In the genomic region with DNA sequence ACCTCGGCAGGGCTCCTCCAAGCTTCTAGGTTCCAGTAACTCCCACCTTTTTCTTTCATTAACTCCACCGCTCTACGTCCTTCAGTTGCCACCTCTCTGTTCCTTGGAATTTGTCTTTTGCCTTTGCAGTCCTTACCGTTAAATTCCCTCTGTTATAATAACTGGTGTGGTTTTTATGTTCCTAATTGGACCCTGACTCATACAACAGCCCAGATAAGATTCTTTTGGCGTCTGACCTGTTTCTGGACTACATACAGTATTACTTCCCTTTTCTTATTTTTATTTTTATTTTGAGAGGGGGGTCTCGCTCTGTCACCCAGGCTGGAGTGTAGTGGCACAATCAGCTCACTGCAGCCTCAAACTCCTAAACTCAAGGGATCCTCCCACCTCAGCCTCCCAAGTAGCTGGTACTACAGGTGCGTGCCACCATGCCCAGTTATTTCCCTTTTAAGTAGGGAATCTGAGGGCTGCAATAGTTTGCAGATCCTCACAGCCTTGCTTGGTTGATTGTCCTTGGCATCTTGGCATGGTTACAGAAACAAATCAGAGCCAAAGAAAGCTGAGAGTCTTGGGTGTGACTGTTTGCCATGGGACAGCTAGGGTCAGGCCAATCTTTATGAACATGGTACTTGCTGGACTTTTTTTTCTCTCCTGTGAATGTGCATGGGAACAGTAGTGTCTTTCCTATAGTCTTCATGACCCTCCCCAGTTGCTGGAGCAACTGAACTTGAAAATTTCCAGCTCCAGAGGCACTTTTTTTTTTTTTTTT, we compare ENCODE assay signal across 15 cellular contexts. TPM values are rescaled to one million over a fixed set of nuclear protein-coding genes. Genes with fewer than 3 reads are reported as not detected.
A peak's percentile ranks its signal among the peaks of the same experiment; 100 is the strongest.
DNase-seq lines count a peak whose midpoint lies in the region; ATAC-seq, FAIRE-seq and TF ChIP-seq lines count a peak whose summit lies in the region.
"Had no signal": no experiment of that assay in that cellular context is flagged by ENCODE, and none has a peak within 500 bp of the region (broad histone marks: within the 10 kb centered on the region; RNA-seq: fewer than 3 reads in every experiment).

No MANE protein-coding gene starts in this region.

- no peaks in the 10 kb centered on the region for H3K27me3 ChIP-seq in H9 (ENCODE audit: insufficient read depth, low read length)
- no peaks in the 10 kb centered on the region for H3K27me3 ChIP-seq in duodenal mucosa (ENCODE audit: control insufficient read depth in 1 of 2, insufficient read depth in 2 of 2, low read length in 2 of 2)
- no peaks in the 10 kb centered on the region for H3K27me3 ChIP-seq in small intestine (ENCODE audit: control insufficient read depth in 2 of 2, insufficient read depth in 2 of 2, low read length in 2 of 2)

- no peaks in the 10 kb centered on the region for H3K36me3 Mint-ChIP-seq in H9 (ENCODE audit: insufficient read depth in 1 of 3, low read depth in 3 of 3)

- no peak overlapping the region for H3K18ac ChIP-seq in H9 (ENCODE audit: insufficient read length, low read depth, low read length)

- H3K23me2 ChIP-seq in H9 (ENCODE audit: insufficient read length, low read depth, low read length, poor library complexity, severe bottlenecking): no peaks in the 10 kb centered on the region

- FAIRE-seq in small intestine (lab: Jason Lieb, UNC): no peak
- FAIRE-seq: endometrium had no signal

- no peak overlapping the region for H3K9ac ChIP-seq in H9 (ENCODE audit: extremely low read depth, insufficient read length, low read length)
- no peak overlapping the region for H3K9ac ChIP-seq in duodenal mucosa (ENCODE audit: low read depth in 1 of 2, low read length in 2 of 2)

- H2BK12ac ChIP-seq in H9 (ENCODE audit: insufficient read length, low read depth, low read length): no peak overlapping the region

- peaks cover 15% of the 10 kb centered on the region for H3K27me3 Mint-ChIP-seq in H9 (ENCODE audit: low read depth)

- no peak overlapping the region for H3K56ac ChIP-seq in H9 (ENCODE audit: insufficient read length, low read depth, low read length)

- ATAC-seq in GM19351 (IDR thresholded peaks at IDR 0.05; ENCODE audit: unreplicated experiment): no peak

- no peaks in the 10 kb centered on the region for H4K20me1 ChIP-seq in H9 (ENCODE audit: control insufficient read depth, insufficient read depth, insufficient read length)

- no peak overlapping the region for H4K91ac ChIP-seq in H9 (ENCODE audit: insufficient read length, low read depth, low read length)

- WGBS in H9 (ENCODE audit: extremely low coverage, insufficient read length, low lambda C conversion rate): no CpG with 5 or more reads among the region's 7 CpGs
- WGBS in small intestine, 3 donors: 19 to 54% (median 32%) methylated on average over 7 of the region's 7 CpGs

- no peak overlapping the region for H2BK20ac ChIP-seq in H9 (ENCODE audit: low read depth, low read length, poor library complexity, severe bottlenecking)

- no peaks in the 10 kb centered on the region for H3K36me3 ChIP-seq in duodenal mucosa (ENCODE audit: control insufficient read depth in 1 of 2, insufficient read depth in 2 of 2, low read length in 2 of 2)
- no peaks in the 10 kb centered on the region for H3K36me3 ChIP-seq in small intestine (ENCODE audit: control insufficient read depth in 2 of 2, insufficient read depth in 2 of 2, low read length in 2 of 2)
- H3K36me3 ChIP-seq: tibial artery had no signal

- H2BK15ac ChIP-seq in H9 (ENCODE audit: low read depth, low read length): no peak overlapping the region

- H3K14ac ChIP-seq in H9 (ENCODE audit: insufficient read depth, low read length): no peak overlapping the region

- peak overlapping the region; percentile 7 to 54 for H3K4me3 ChIP-seq in duodenal mucosa (ENCODE audit: low read depth in 1 of 2, low read length in 2 of 2)
- no peak overlapping the region for H3K4me3 ChIP-seq in small intestine (ENCODE audit: low read depth in 1 of 2, low read length in 2 of 2)
- H3K4me3 ChIP-seq: tibial artery had no signal

- H3K9me3 Mint-ChIP-seq in H9: peaks cover 0 to 3% of the 10 kb centered on the region in 2 experiments; a peak in 1 of 5 replicates
- H3K9me3 Mint-ChIP-seq: activated T-helper 2 cell treated with anti-CD3 and anti-CD28 coated beads, Interferon-gamma antibody, Interleukin-2, Interleukin-4, amounts not matched to agents 10 μg/mL and 5 μg/mL and 100 μg/mL, durations not matched to agents 14 hours and 24 hours and 36 hours had no signal

- H3K4ac ChIP-seq in H9 (ENCODE audit: low read depth, low read length): no peak overlapping the region

- H3K4me2 ChIP-seq in H9 (ENCODE audit: insufficient read depth, insufficient read length, low read length): peak overlapping the region; percentile 38

- H3K4me1 ChIP-seq in H9 (ENCODE audit: insufficient read depth, low read length) (peaks cover 2% of the 10 kb centered on the region; the same call in 1 of the 2 replicates), duodenal mucosa (ENCODE audit: control insufficient read depth in 1 of 2, insufficient read depth in 2 of 2, low read length in 2 of 2) (peaks cover 3 to 13% of the 10 kb centered on the region in 2 donors), small intestine (ENCODE audit: control insufficient read depth in 2 of 2, insufficient read depth in 1 of 2, low read depth in 1 of 2, low read length in 1 of 2) (no peaks in the 10 kb centered on the region)

- no peak overlapping the region for H4K5ac ChIP-seq in H9 (ENCODE audit: insufficient read length, low read depth, low read length)

- H2AFZ ChIP-seq in H9 (ENCODE audit: low read length): no peak overlapping the region

- no peaks in the 10 kb centered on the region for H3K79me2 ChIP-seq in H9 (ENCODE audit: insufficient read depth, low read length)

- no peaks in the 10 kb centered on the region for H3K9me3 ChIP-seq in H9 (ENCODE audit: control insufficient read depth, low read depth, low read length)
- no peaks in the 10 kb centered on the region for H3K9me3 ChIP-seq in duodenal mucosa (ENCODE audit: control insufficient read depth in 1 of 2, low read length in 2 of 2)
- H3K9me3 ChIP-seq in small intestine (ENCODE audit: control insufficient read depth, low read depth): no peaks in the 10 kb centered on the region
- H3K9me3 ChIP-seq: tibial artery had no signal

- H4K8ac ChIP-seq in H9 (replicated peaks; ENCODE audit: insufficient read length, low read depth, low read length): no peak overlapping the region

- no peaks in the 10 kb centered on the region for H3K79me1 ChIP-seq in H9 (ENCODE audit: insufficient read depth, low read depth, low read length, poor library complexity, severe bottlenecking)

- no peak overlapping the region for H2BK120ac ChIP-seq in H9 (ENCODE audit: low read depth, low read length, poor library complexity, severe bottlenecking)

- H3K27ac ChIP-seq in H9 (ENCODE audit: insufficient read length, low read depth, low read length) (no peak overlapping the region), duodenal mucosa (ENCODE audit: low read depth, low read length) (no peak overlapping the region), small intestine (ENCODE audit: low read depth in 1 of 2, low read length in 1 of 2) (no peak overlapping the region)
- H3K27ac ChIP-seq: tibial artery had no signal

- no peak overlapping the region for H3T11ph ChIP-seq in H9 (ENCODE audit: low read length)

- no peak overlapping the region; a peak in 1 of 5 replicates for H3K4me3 Mint-ChIP-seq in H9

- DNase-seq in H9: no peak
- peak; percentile 21 for DNase-seq in NAMALWA (ENCODE audit: low spot score)
- DNase-seq in small intestine: peak; percentile 69
- no peak for DNase-seq in iPS-NIHi11 (ENCODE audit: low spot score)
- DNase-seq in activated T-cell treated with anti-CD3 and anti-CD28 coated beads, Interleukin-2, amount 50 U/mL, for 1 hour: no peak

- H3K27ac Mint-ChIP-seq in H9: no peak overlapping the region
- H3K27ac Mint-ChIP-seq: activated T-helper 2 cell treated with anti-CD3 and anti-CD28 coated beads, Interferon-gamma antibody, Interleukin-2, Interleukin-4, amounts not matched to agents 10 μg/mL and 5 μg/mL and 100 μg/mL, durations not matched to agents 14 hours and 24 hours and 36 hours had no signal

- H2AK5ac ChIP-seq in H9 (ENCODE audit: insufficient read length, low read length): no peak overlapping the region

- no peak overlapping the region for H2BK5ac ChIP-seq in H9 (ENCODE audit: insufficient read length, low read length)

- no peak overlapping the region for H3K23ac ChIP-seq in H9 (ENCODE audit: insufficient read length, low read depth, low read length)

- no peak for TF ChIP-seq CTCF in H9 (conservative IDR thresholded peaks at IDR 0.05)

- peaks cover 13 to 19% of the 10 kb centered on the region in 2 experiments for H3K4me1 Mint-ChIP-seq in H9

RNA-seq across cellular contexts. Expression of a gene that starts 21.9 kb away (rescaled TPM):
- not detected in 2 replicates for total RNA-seq in H9 (2021)
- polyA plus RNA-seq in small intestine: under 1 TPM in 1 of 3 donors, not detected in 2; 0.03 TPM
- total RNA-seq: activated T-helper 2 cell treated with anti-CD3 and anti-CD28 coated beads, Interferon-gamma antibody, Interleukin-2, Interleukin-4, amounts not matched to agents 10 μg/mL and 5 μg/mL and 100 μg/mL, durations not matched to agents 14 hours and 24 hours and 36 hours; cerebellum; osteocyte had no signal
- polyA plus RNA-seq: BJ had no signal

RNA-seq across cellular contexts. Expression of a gene that starts 31.5 kb away (rescaled TPM):
- not detected in 2 replicates for total RNA-seq in H9 (2021)
- not detected for polyA plus RNA-seq in small intestine
- total RNA-seq: activated T-helper 2 cell treated with anti-CD3 and anti-CD28 coated beads, Interferon-gamma antibody, Interleukin-2, Interleukin-4, amounts not matched to agents 10 μg/mL and 5 μg/mL and 100 μg/mL, durations not matched to agents 14 hours and 24 hours and 36 hours; cerebellum; left cardiac atrium; osteocyte; skeletal muscle tissue had no signal
- polyA plus RNA-seq: BJ had no signal

RNA-seq across cellular contexts. Expression of a gene that starts 36.3 kb away (rescaled TPM):
- total RNA-seq in H9 (2021): 43.6 and 45.6 TPM in 2 replicates
- polyA plus RNA-seq in small intestine: 10 to 100 TPM; 48.7 to 76.0 (median 52.7) TPM

RNA-seq across cellular contexts. Expression of a gene that starts 41.1 kb away (rescaled TPM):
- 106 and 108 TPM in 2 replicates for total RNA-seq in H9 (2021)
- 100 to 1,000 TPM in 1 of 3 donors, 10 to 100 TPM in 2; 89.2 to 122 (median 96.6) TPM for polyA plus RNA-seq in small intestine

RNA-seq across cellular contexts. Expression of a gene that starts 41.3 kb away (rescaled TPM):
- total RNA-seq in H9 (2021): 112 and 122 TPM in 2 replicates
- 10 to 100 TPM in 2 of 3 donors, 1 to 10 TPM in 1; 9.5 to 36.3 (median 14.1) TPM for polyA plus RNA-seq in small intestine

Comparison
In these comparisons a context has a peak if more than half of its experiments do, and no peak if none do; other contexts are left out.
1. DNase-seq: peak in NAMALWA (single experiment) and small intestine (single experiment); none in H9 (single experiment), iPS-NIHi11 (single experiment) and activated T-cell treated with anti-CD3 and anti-CD28 coated beads, Interleukin-2, amount 50 U/mL, for 1 hour (single experiment).
2. H3K4me3 ChIP-seq: peak in duodenal mucosa (2 of 2); none in small intestine (0 of 2).